Comparison of ENCODE assay signal across 1 cellular context in the genomic region with DNA sequence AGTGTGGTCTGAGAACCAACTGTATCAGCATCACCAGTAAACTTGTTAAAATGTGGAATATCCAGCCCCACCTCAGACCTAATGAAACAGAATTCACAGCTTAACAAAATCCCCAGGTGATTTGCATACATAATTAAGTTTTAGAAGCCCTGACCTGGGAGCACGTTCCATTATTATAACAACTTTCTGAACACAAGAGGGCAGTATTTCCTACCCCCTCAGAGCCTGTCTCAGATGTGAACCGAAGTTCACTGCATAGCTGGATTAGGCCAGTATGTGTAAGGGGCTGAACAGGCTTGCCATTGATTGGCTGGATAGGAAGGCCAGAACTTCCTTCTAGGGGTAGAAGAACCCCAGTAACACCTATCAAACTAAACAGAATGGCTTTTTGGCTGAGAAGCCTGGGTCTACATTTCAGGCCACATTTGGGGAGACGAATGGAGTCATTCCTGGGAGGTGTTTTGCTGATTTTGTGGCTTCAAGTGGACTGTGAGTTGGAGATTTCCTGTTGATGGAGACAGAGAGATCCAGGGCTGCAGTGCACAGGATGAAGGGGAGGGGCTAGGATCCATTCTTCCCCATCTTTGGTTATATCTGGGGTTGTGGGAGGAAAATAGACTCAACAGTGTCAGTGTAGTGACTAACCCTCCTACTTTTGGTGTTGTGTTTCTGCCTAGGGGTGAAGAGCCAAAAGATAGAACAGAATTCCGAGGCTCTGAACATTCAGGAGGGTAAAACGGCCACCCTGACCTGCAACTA.
TF ChIP-seq lines count a peak whose summit lies in the region.

No MANE protein-coding gene starts in this region.

TF ChIP-seq in A549, 52 proteins besides CTCF, POLR2A, EP300 and RAD21 (continued from another document):
- TF ChIP-seq, protein P1, sequence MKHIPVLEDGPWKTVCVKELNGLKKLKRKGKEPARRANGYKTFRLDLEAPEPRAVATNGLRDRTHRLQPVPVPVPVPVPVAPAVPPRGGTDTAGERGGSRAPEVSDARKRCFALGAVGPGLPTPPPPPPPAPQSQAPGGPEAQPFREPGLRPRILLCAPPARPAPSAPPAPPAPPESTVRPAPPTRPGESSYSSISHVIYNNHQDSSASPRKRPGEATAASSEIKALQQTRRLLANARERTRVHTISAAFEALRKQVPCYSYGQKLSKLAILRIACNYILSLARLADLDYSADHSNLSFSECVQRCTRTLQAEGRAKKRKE (CRISPR knock-in tag; IDR thresholded peaks at IDR 0.05; ENCODE audit: low read depth), result no peak
- TF ChIP-seq SREBF2 (IDR thresholded peaks at IDR 0.05) (no peak), CHD2 (IDR thresholded peaks at IDR 0.05; ENCODE audit: low read length, partially characterized antibody) (no peak), HEYL (CRISPR knock-in tag; IDR thresholded peaks at IDR 0.05) (no peak)
TF ChIP-seq in A549: peak in this region for 0.
